In genomic region chr12:52318241-52318990, GRCh38 we compare ENCODE assay signal across 17 cellular contexts. TPM values are rescaled to one million over a fixed set of nuclear protein-coding genes. Genes with fewer than 3 reads are reported as not detected.
A peak's percentile ranks its signal among the peaks of the same experiment; 100 is the strongest.
DNase-seq lines count a peak whose midpoint lies in the region; ATAC-seq and TF ChIP-seq lines count a peak whose summit lies in the region.
"Had no signal": no experiment of that assay in that cellular context is flagged by ENCODE, and none has a peak within 500 bp of the region (broad histone marks: within the 10 kb centered on the region; RNA-seq: fewer than 3 reads in every experiment).

No MANE protein-coding gene starts in this region.

- 84 to 98% methylated on average over 7 to 11 of the region's 11 CpGs for WGBS in endodermal cell (ENCODE audit: insufficient coverage in 1 of 2, insufficient read length in 1 of 2), 2 experiments
- WGBS in spleen, 5 donors, result 77 to 90% (median 81%) methylated on average over 11 of the region's 11 CpGs

- ATAC-seq in GM21447 (IDR thresholded peaks at IDR 0.05; ENCODE audit: unreplicated experiment), result no peak
- ATAC-seq: CD8-positive, alpha-beta T cell had no signal

- H3K27ac ChIP-seq in right atrium auricular region (no peak overlapping the region), Peyer's patch (no peak overlapping the region), endodermal cell (ENCODE audit: low read depth, low read length) (no peak overlapping the region), spleen (no peak overlapping the region)
- H3K27ac ChIP-seq: GM23248, HL-60 had no signal

- H3K27ac Mint-ChIP-seq in endodermal cell, result no peak overlapping the region
- H3K27ac Mint-ChIP-seq: CD14-positive monocyte; CD8-positive, alpha-beta T cell had no signal

- H3K4me3 Mint-ChIP-seq in endodermal cell, result no peak overlapping the region
- H3K4me3 Mint-ChIP-seq: CD14-positive monocyte; CD8-positive, alpha-beta T cell had no signal

- H3K4me3 ChIP-seq in right atrium auricular region (no peak overlapping the region), Peyer's patch (no peak overlapping the region), endodermal cell (ENCODE audit: low read length) (no peak overlapping the region), spleen (no peak overlapping the region)
- H3K4me3 ChIP-seq: GM23248 had no signal

- H3K27me3 ChIP-seq in right atrium auricular region (no peaks in the 10 kb centered on the region), Peyer's patch (no peaks in the 10 kb centered on the region), endodermal cell (ENCODE audit: control insufficient read depth, insufficient read depth, low read length, poor library complexity, severe bottlenecking) (peaks cover 9% of the 10 kb centered on the region), spleen (replicated peaks in 1 of 7) (peaks cover 0 to 41% (median 7%) of the 10 kb centered on the region in 7 donors)

- H3K4me1 ChIP-seq in right atrium auricular region (no peaks in the 10 kb centered on the region), Peyer's patch (no peaks in the 10 kb centered on the region), endodermal cell (ENCODE audit: control insufficient read depth, insufficient read depth, low read length) (no peaks in the 10 kb centered on the region), spleen (no peaks in the 10 kb centered on the region)
- H3K4me1 ChIP-seq: BE2C, Caco-2 had no signal

- no peaks in the 10 kb centered on the region for H3K4me1 Mint-ChIP-seq in endodermal cell
- H3K4me1 Mint-ChIP-seq: CD14-positive monocyte had no signal

- H3K9me3 ChIP-seq in right atrium auricular region (no peaks in the 10 kb centered on the region), Peyer's patch (no peaks in the 10 kb centered on the region), endodermal cell (ENCODE audit: control insufficient read depth, low read length) (no peaks in the 10 kb centered on the region), spleen (no peaks in the 10 kb centered on the region)
- H3K9me3 ChIP-seq: BE2C, Caco-2 had no signal

- TF ChIP-seq POLR2A in Peyer's patch (IDR thresholded peaks at IDR 0.05), result no peak
- no peak for TF ChIP-seq POLR2A in spleen (IDR thresholded peaks at IDR 0.05)

- H3K36me3 Mint-ChIP-seq in endodermal cell (ENCODE audit: low read depth), result no peaks in the 10 kb centered on the region
- H3K36me3 Mint-ChIP-seq: CD14-positive monocyte; CD8-positive, alpha-beta T cell had no signal

- H3K36me3 ChIP-seq in right atrium auricular region (no peaks in the 10 kb centered on the region), Peyer's patch (no peaks in the 10 kb centered on the region), endodermal cell (ENCODE audit: control insufficient read depth, insufficient read depth, low read length) (no peaks in the 10 kb centered on the region), spleen (no peaks in the 10 kb centered on the region)
- H3K36me3 ChIP-seq: BE2C had no signal

- H3K27me3 Mint-ChIP-seq in endodermal cell (ENCODE audit: insufficient read depth), result peaks cover 23% of the 10 kb centered on the region

- DNase-seq in cardiac septum (ENCODE audit: low spot score) (peak; percentile 54), right atrium auricular region (ENCODE audit: low spot score) (no peak), Peyer's patch (peak in 2 of 3 donors; percentile 13 to 25), endodermal cell (peak; percentile 28), spleen (peak; percentile 44), epidermal melanocyte (ENCODE audit: insufficient read length, low spot score) (no peak)
- DNase-seq in stimulated activated CD4-positive, alpha-beta T cell treated with anti-CD3 and anti-CD28 coated beads, Interleukin-1b, Interleukin-23, amount 100 ng/mL, for 48 hours, result no peak
- DNase-seq: BE2C; CD8-positive, alpha-beta T cell; GF-D8; GM23248 had no signal

- intact Hi-C loops in cardiac septum (cut with DNase I) (no loop called here), spleen (cut with DNase I; ENCODE audit: low total_unique reads) (no loop called here)

- H3K9ac ChIP-seq in endodermal cell (ENCODE audit: extremely low read depth, low read length, poor library complexity, severe bottlenecking), result no peak overlapping the region
- H3K9ac ChIP-seq: GM23248 had no signal

- TF ChIP-seq CTCF in right atrium auricular region (IDR thresholded peaks at IDR 0.05) (no peak), Peyer's patch (IDR thresholded peaks at IDR 0.05) (no peak), endodermal cell (conservative IDR thresholded peaks at IDR 0.05) (no peak), spleen (IDR thresholded peaks at IDR 0.05 in 8 of 11, conservative IDR thresholded peaks at IDR 0.05 in 3 of 11) (no peak)

- no peaks in the 10 kb centered on the region for H3K9me3 Mint-ChIP-seq in endodermal cell
- H3K9me3 Mint-ChIP-seq: CD8-positive, alpha-beta T cell had no signal

RNA-seq across cellular contexts. Expression of gene KRT83, which starts 2.8 kb away (rescaled TPM):
- total RNA-seq in cardiac septum, result not detected
- total RNA-seq in right atrium auricular region, result not detected
- total RNA-seq in Peyer's patch, result not detected
- total RNA-seq in endodermal cell, result not detected
- not detected for polyA plus RNA-seq in endodermal cell (2013, experiment 1 of 2)
- not detected for polyA plus RNA-seq in endodermal cell (2013, experiment 2 of 2)
- total RNA-seq in spleen, result not detected
- not detected for polyA plus RNA-seq in spleen
- total RNA-seq: Caco-2; CD8-positive, alpha-beta T cell; GM23248 had no signal
- polyA plus RNA-seq: CD14-positive monocyte, GM23248 had no signal

RNA-seq across cellular contexts. Expression of gene KRT81, which starts 27.1 kb away (rescaled TPM):
- total RNA-seq in cardiac septum (not detected), right atrium auricular region (not detected), Peyer's patch (not detected), endodermal cell (not detected), spleen (not detected)
- polyA plus RNA-seq in endodermal cell (2013, experiment 1 of 2), result not detected
- polyA plus RNA-seq in endodermal cell (2013, experiment 2 of 2), result not detected
- under 1 TPM in 2 of 3 donors, not detected in 1; 0.05 to 0.37 TPM for polyA plus RNA-seq in spleen
- total RNA-seq: CD8-positive, alpha-beta T cell; H7 had no signal
- polyA plus RNA-seq: CD14-positive monocyte had no signal

RNA-seq across cellular contexts. Expression of gene KRT86, which starts 44.0 kb away (rescaled TPM):
- total RNA-seq in cardiac septum, result not detected
- total RNA-seq in right atrium auricular region, result not detected
- not detected for total RNA-seq in Peyer's patch
- total RNA-seq in endodermal cell, result not detected
- not detected for polyA plus RNA-seq in endodermal cell (2013, experiment 1 of 2)
- not detected for polyA plus RNA-seq in endodermal cell (2013, experiment 2 of 2)
- under 1 TPM in 2 of 7 donors, not detected in 5; 0.17 to 0.26 TPM for total RNA-seq in spleen
- polyA plus RNA-seq in spleen, result under 1 TPM in 2 of 3 donors, not detected in 1; 0.08 to 0.09 TPM
- total RNA-seq: Caco-2, H7 had no signal
- polyA plus RNA-seq: CD14-positive monocyte had no signal

RNA-seq across cellular contexts. Expression of gene KRT85, which starts 48.9 kb away (rescaled TPM):
- total RNA-seq in cardiac septum (not detected), right atrium auricular region (not detected), Peyer's patch (not detected), endodermal cell (not detected), spleen (under 1 TPM in 1 of 7 donors, not detected in 6; 0.52 TPM)
- not detected for polyA plus RNA-seq in endodermal cell (2013, experiment 1 of 2)
- polyA plus RNA-seq in endodermal cell (2013, experiment 2 of 2), result not detected
- polyA plus RNA-seq in spleen, result not detected
- total RNA-seq: Caco-2; CD8-positive, alpha-beta T cell; GM23248; H7 had no signal
- polyA plus RNA-seq: AG04450, CD14-positive monocyte, GM23248 had no signal

Comparison
In these comparisons a context has a peak if more than half of its experiments do, and no peak if none do; other contexts are left out.
1. DNase-seq: peak in cardiac septum (single experiment), Peyer's patch (2 of 3), endodermal cell (single experiment) and spleen (single experiment); none in right atrium auricular region (single experiment), stimulated activated CD4-positive, alpha-beta T cell treated with anti-CD3 and anti-CD28 coated beads, Interleukin-1b, Interleukin-23, amount 100 ng/mL, for 48 hours (single experiment) and epidermal melanocyte (single experiment).